ENCODE assay signal across 8 cellular contexts in the genomic region with DNA sequence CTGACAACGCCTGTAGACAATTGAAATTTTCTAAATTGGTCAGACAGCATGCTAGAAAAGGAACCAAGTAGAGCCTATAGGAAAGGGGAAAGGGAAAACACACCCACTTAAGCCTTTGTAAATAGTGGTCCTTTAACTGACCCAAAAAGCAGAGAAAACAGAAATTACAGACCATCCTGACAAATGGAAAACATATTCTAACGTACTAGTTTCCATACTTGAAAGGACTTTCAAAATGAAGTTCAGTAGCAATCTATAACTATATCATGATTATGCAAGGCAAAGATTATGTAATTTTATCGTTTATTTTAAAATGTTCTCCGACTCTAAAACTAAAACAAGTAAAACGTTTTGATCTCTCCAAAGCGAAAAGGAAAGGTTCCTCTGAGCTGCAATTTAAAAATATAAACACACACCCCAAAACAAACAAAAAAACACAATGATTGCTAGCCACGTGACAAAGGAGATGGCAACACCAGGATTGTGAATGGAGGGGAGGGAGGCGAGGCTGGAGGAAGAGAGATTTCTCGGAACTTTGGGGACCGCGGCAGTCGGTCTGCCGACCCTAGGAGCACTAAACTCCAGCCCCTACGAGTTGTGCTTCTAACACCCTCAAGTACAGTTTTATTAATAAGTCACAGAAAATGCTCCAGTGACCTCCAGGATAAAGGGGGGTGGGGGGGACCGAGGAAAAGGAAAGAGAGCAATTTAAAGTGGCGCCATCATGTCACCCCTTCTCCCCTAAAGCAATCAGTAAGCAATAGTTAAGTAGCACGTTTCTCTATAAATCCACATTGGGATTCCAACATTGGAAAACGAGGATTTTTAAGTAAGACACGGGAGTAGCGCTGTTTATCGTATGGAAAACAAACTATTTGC. TPM values are rescaled to one million over a fixed set of nuclear protein-coding genes. Genes with fewer than 3 reads are reported as not detected.
DNase-seq lines count a peak whose midpoint lies in the region; ATAC-seq and TF ChIP-seq lines count a peak whose summit lies in the region.

No MANE protein-coding gene starts in this region.

- intact Hi-C loops in testis (cut with DNase I; ENCODE audit: low total_unique reads): loop anchor here (10.0 kb wide), 1 partner anchor 147 kb away; no protein-coding TSS in a partner anchor

- H3K4me3 Mint-ChIP-seq in IgD-negative memory B cell: peak overlapping the region; percentile 93 to 99 (median 96)

- H3K36me3 ChIP-seq in lung (ENCODE audit: control insufficient read depth in 2 of 2, insufficient read depth in 2 of 2, low read length in 2 of 2) (no peaks in the 10 kb centered on the region), testis (ENCODE audit: low read depth, missing control alignments) (no peaks in the 10 kb centered on the region)

- H3K9me3 Mint-ChIP-seq in IgD-negative memory B cell: no peaks in the 10 kb centered on the region

- TF ChIP-seq CTCF in choroid plexus epithelial cell (conservative IDR thresholded peaks at IDR 0.05; ENCODE audit: low read depth, low read length): no peak
- no peak for TF ChIP-seq CTCF in lung (IDR thresholded peaks at IDR 0.05; ENCODE audit: control extremely low read depth, extremely low read depth)
- TF ChIP-seq CTCF in testis (IDR thresholded peaks at IDR 0.05): no peak

- H3K9me3 ChIP-seq in lung (ENCODE audit: control insufficient read depth in 2 of 2, insufficient read depth in 1 of 2, low read length in 1 of 2) (no peaks in the 10 kb centered on the region), testis (no peaks in the 10 kb centered on the region)

- no peaks in the 10 kb centered on the region for H3K36me3 Mint-ChIP-seq in IgD-negative memory B cell

- peaks cover 41 to 51% (median 41%) of the 10 kb centered on the region in 3 donors for H3K4me1 Mint-ChIP-seq in IgD-negative memory B cell

- H3K27ac ChIP-seq in lung (ENCODE audit: low read depth in 1 of 2, low read length in 1 of 2) (peak overlapping the region; percentile 18 to 100), testis (peak overlapping the region; percentile 99)

- WGBS in lung, 2 donors: 0% methylated on average over 21 of the region's 21 CpGs
- WGBS in testis, 2 donors: 0% methylated on average over 21 of the region's 21 CpGs

- peak; percentile 5 for DNase-seq in DMS153 treated with DMSO at 0.1 percent for 48 hours (lab: John Stamatoyannopoulos, UW; ENCODE audit: unreplicated experiment)
- DNase-seq in DMS153 (lab: John Stamatoyannopoulos, UW): no peak
- DNase-seq in SHP77 treated with DMSO at 0.1 percent for 48 hours (lab: John Stamatoyannopoulos, UW): peak; percentile 43
- peak; percentile 36 for DNase-seq in choroid plexus epithelial cell (ENCODE audit: low read depth)
- DNase-seq in lung (ENCODE audit: low spot score): no peak
- peak; percentile 52 for DNase-seq in testis
- DNase-seq in KG1 (lab: John Stamatoyannopoulos, UW): no peak

- H3K4me3 ChIP-seq in choroid plexus epithelial cell (ENCODE audit: low read depth, low read length) (peak overlapping the region; percentile 79), lung (peak overlapping the region; percentile 64), testis (peak overlapping the region; percentile 89 to 96)

- no peak for TF ChIP-seq POLR2A in testis (IDR thresholded peaks at IDR 0.05)

- H3K27me3 ChIP-seq in lung (ENCODE audit: control insufficient read depth, insufficient read depth) (no peaks in the 10 kb centered on the region), testis (no peaks in the 10 kb centered on the region)

- H3K27me3 Mint-ChIP-seq in IgD-negative memory B cell: no peaks in the 10 kb centered on the region

- no peak for ATAC-seq in lung (ENCODE audit: insufficient read depth, low FRiP score)

- H3K27ac Mint-ChIP-seq in IgD-negative memory B cell: peak overlapping the region; percentile 94 to 99 (median 96)

- H3K4me1 ChIP-seq in lung (ENCODE audit: control insufficient read depth in 2 of 2, insufficient read depth in 2 of 2, low read length in 2 of 2) (peaks cover 7 to 25% of the 10 kb centered on the region in 2 donors), testis (peaks cover 28% of the 10 kb centered on the region)

RNA-seq across cellular contexts. Expression of gene KANSL1, which starts 1.7 kb away (rescaled TPM):
- polyA plus RNA-seq in IgD-negative memory B cell: 16.4 TPM
- total RNA-seq in lung: 100 to 1,000 TPM in 1 of 2 donors, 10 to 100 TPM in 1; 77.9 to 189 TPM
- polyA plus RNA-seq in lung: 10 to 100 TPM; 16.2 to 17.0 TPM
- 100 to 1,000 TPM; 152 to 158 TPM for total RNA-seq in testis
- polyA plus RNA-seq in testis (ENCODE audit: insufficient read depth, low read depth, low replicate concordance): 70.3 TPM

Comparison
In these comparisons a context has a peak if more than half of its experiments do, and no peak if none do; other contexts are left out.
1. DNase-seq: peak in DMS153 treated with DMSO at 0.1 percent for 48 hours (single experiment), SHP77 treated with DMSO at 0.1 percent for 48 hours (single experiment), choroid plexus epithelial cell (single experiment) and testis (single experiment); none in DMS153 (single experiment), lung (single experiment) and KG1 (single experiment).
2. Peak in every context shown above with its lines, with median percentiles within 50 percentile points of each other: H3K4me3 ChIP-seq.